Comparison of ENCODE assay signal across 8 cellular contexts in genomic region chr15:52677593-52677992, GRCh38. TPM values are rescaled to one million over a fixed set of nuclear protein-coding genes. Genes with fewer than 3 reads are reported as not detected.
A peak's percentile ranks its signal among the peaks of the same experiment; 100 is the strongest.
DNase-seq lines count a peak whose midpoint lies in the region; ATAC-seq and TF ChIP-seq lines count a peak whose summit lies in the region.

No MANE protein-coding gene starts in this region.

- intact Hi-C loops in left colon (cut with DNase I, micrococcal nuclease), result no loop called here

- H3F3A ChIP-seq in SU-DHL-6 (ENCODE audit: insufficient read depth), result peaks cover 48% of the 10 kb centered on the region

- H3K4me3 ChIP-seq in HFF-Myc (replicated peaks; ENCODE audit: low read depth, low read length), result peak overlapping the region; percentile 88
- H3K4me3 ChIP-seq in SU-DHL-6 (ENCODE audit: insufficient read depth, low read length, poor library complexity, severe bottlenecking), result peak overlapping the region; percentile 78

- H3K4me2 ChIP-seq in SU-DHL-6 (ENCODE audit: low read depth, low read length, poor library complexity, severe bottlenecking), result peak overlapping the region; percentile 97

- peaks cover 4% of the 10 kb centered on the region for H3K9me3 Mint-ChIP-seq in glutamatergic neuron (ENCODE audit: unreplicated experiment)
- no peaks in the 10 kb centered on the region for H3K9me3 Mint-ChIP-seq in stimulated activated naive CD8-positive, alpha-beta T cell treated with anti-CD3 and anti-CD28 coated beads, Interleukin-15, amount 100 ng/mL, for 72 hours

- peak overlapping the region; percentile 95 for H3K4me3 Mint-ChIP-seq in glutamatergic neuron (ENCODE audit: unreplicated experiment)
- H3K4me3 Mint-ChIP-seq in stimulated activated naive CD8-positive, alpha-beta T cell treated with anti-CD3 and anti-CD28 coated beads, Interleukin-15, amount 100 ng/mL, for 72 hours, result peak overlapping the region; percentile 95 to 99

- peaks cover 68% of the 10 kb centered on the region for H3K79me2 ChIP-seq in SU-DHL-6 (ENCODE audit: insufficient read depth, low read length)

- peaks cover 16% of the 10 kb centered on the region for H3K4me1 Mint-ChIP-seq in glutamatergic neuron (ENCODE audit: low read depth, unreplicated experiment)
- peaks cover 41% of the 10 kb centered on the region for H3K4me1 Mint-ChIP-seq in stimulated activated naive CD8-positive, alpha-beta T cell treated with anti-CD3 and anti-CD28 coated beads, Interleukin-15, amount 100 ng/mL, for 72 hours

- H3K27me3 ChIP-seq in SU-DHL-6 (ENCODE audit: low read length), result no peaks in the 10 kb centered on the region

- H3K36me3 Mint-ChIP-seq in glutamatergic neuron (ENCODE audit: unreplicated experiment), result no peaks in the 10 kb centered on the region

- peaks cover 26% of the 10 kb centered on the region for H3K36me3 ChIP-seq in SU-DHL-6 (ENCODE audit: low read length)

- DNase-seq in HFF-Myc (ENCODE audit: extremely low read depth, low read depth) (no peak), glutamatergic neuron (no peak), NCI-H82 (lab: John Stamatoyannopoulos, UW) (no peak), left colon (no peak), KG1 (lab: John Stamatoyannopoulos, UW) (no peak)
- DNase-seq in stimulated activated naive CD8-positive, alpha-beta T cell treated with anti-CD3 and anti-CD28 coated beads, Interleukin-15, amount 100 ng/mL, for 72 hours, result no peak

- no peak overlapping the region for H3K27ac Mint-ChIP-seq in glutamatergic neuron (ENCODE audit: unreplicated experiment)
- H3K27ac Mint-ChIP-seq in stimulated activated naive CD8-positive, alpha-beta T cell treated with anti-CD3 and anti-CD28 coated beads, Interleukin-15, amount 100 ng/mL, for 72 hours, result peak overlapping the region; percentile 94 to 99

- peak; percentile 32 for ATAC-seq in GM18517 (IDR thresholded peaks at IDR 0.05; ENCODE audit: unreplicated experiment)
- ATAC-seq in stimulated activated naive CD8-positive, alpha-beta T cell treated with anti-CD3 and anti-CD28 coated beads, Interleukin-15, amount 100 ng/mL, for 72 hours, result no peak
- no peak for ATAC-seq in left colon

- TF ChIP-seq CTCF in HFF-Myc (IDR thresholded peaks at IDR 0.05; ENCODE audit: low read depth, low read length, missing control alignments) (no peak), SU-DHL-6 (IDR thresholded peaks at IDR 0.05; ENCODE audit: insufficient read depth, low read length, poor library complexity, severe bottlenecking) (no peak), glutamatergic neuron (IDR thresholded peaks at IDR 0.05; ENCODE audit: partially characterized antibody, unreplicated experiment) (no peak)

- H3K27me3 Mint-ChIP-seq in glutamatergic neuron (ENCODE audit: unreplicated experiment), result peaks cover 4% of the 10 kb centered on the region
- no peaks in the 10 kb centered on the region for H3K27me3 Mint-ChIP-seq in stimulated activated naive CD8-positive, alpha-beta T cell treated with anti-CD3 and anti-CD28 coated beads, Interleukin-15, amount 100 ng/mL, for 72 hours

- peak overlapping the region; percentile 97 for H3K27ac ChIP-seq in SU-DHL-6 (ENCODE audit: low read depth, low read length)

- H3K9ac ChIP-seq in SU-DHL-6 (ENCODE audit: low read length), result peak overlapping the region; percentile 78

- H2AFZ ChIP-seq in SU-DHL-6 (ENCODE audit: low read depth, low read length, severe bottlenecking), result peak overlapping the region; percentile 28

- H3K9me3 ChIP-seq in SU-DHL-6 (ENCODE audit: insufficient read depth, low read length), result no peaks in the 10 kb centered on the region

- H4K20me1 ChIP-seq in SU-DHL-6 (ENCODE audit: low read depth, low read length), result 0 out of 2 replicates have a peak, but pooled peaks cover 5% of the 10 kb centered on the region

- H3K9me2 ChIP-seq in SU-DHL-6 (replicated peaks; ENCODE audit: insufficient read depth, low read length), result no peaks in the 10 kb centered on the region

RNA-seq across cellular contexts. Expression of gene ATOSA, which starts 1.6 kb away (rescaled TPM):
- total RNA-seq in glutamatergic neuron (ENCODE audit: unreplicated experiment) (37.8 TPM), left colon (10 to 100 TPM; 46.4 to 59.0 TPM)
